1 cellular context compared by ENCODE assay signal in genomic region chr18:9924371-9924943, GRCh38.
TF ChIP-seq lines count a peak whose summit lies in the region.

No MANE protein-coding gene starts in this region.

TF ChIP-seq in K562, 482 proteins besides CTCF, POLR2A, EP300 and RAD21 (continued from another document and continues in another):
- TF ChIP-seq ZNF318 (IDR thresholded peaks at IDR 0.05; ENCODE audit: borderline replicate concordance in 1 of 2, low read depth in 1 of 2), result 0 out of 4 replicates have a peak, but pooled peaks of 1 of the 2 experiments have one; percentile 56
- TF ChIP-seq YBX1 (IDR thresholded peaks at IDR 0.05), result no peak
- no peak for TF ChIP-seq MXD1 (CRISPR knock-in tag; IDR thresholded peaks at IDR 0.05; ENCODE audit: borderline replicate concordance, poor library complexity, severe bottlenecking)
- TF ChIP-seq ZNF512 (tag; IDR thresholded peaks at IDR 0.05), result 0 out of 2 replicates have a peak, but pooled peaks have one; percentile 10
- TF ChIP-seq TOE1 (IDR thresholded peaks at IDR 0.05; ENCODE audit: borderline replicate concordance), result peak; percentile 54; the same call in 1 of the 2 replicates
- TF ChIP-seq TOE1 (CRISPR knock-in tag; IDR thresholded peaks at IDR 0.05; ENCODE audit: borderline replicate concordance, low read depth), result no peak
- TF ChIP-seq ZBTB49 (CRISPR knock-in tag; IDR thresholded peaks at IDR 0.05; ENCODE audit: borderline replicate concordance), result no peak
- TF ChIP-seq HNRNPL (IDR thresholded peaks at IDR 0.05; ENCODE audit: low read depth, low read length), result no peak
- TF ChIP-seq NKRF (IDR thresholded peaks at IDR 0.05; ENCODE audit: borderline replicate concordance), result no peak
- no peak for TF ChIP-seq TSHZ1 (CRISPR knock-in tag; IDR thresholded peaks at IDR 0.05)
- no peak for TF ChIP-seq ZHX1 (conservative IDR thresholded peaks at IDR 0.05; ENCODE audit: low read length)
- TF ChIP-seq KDM4B (IDR thresholded peaks at IDR 0.05; ENCODE audit: borderline replicate concordance in 2 of 2, low read depth in 1 of 2), result no peak
- TF ChIP-seq ZNF140 (CRISPR knock-in tag; IDR thresholded peaks at IDR 0.05), result no peak
- TF ChIP-seq TAF1 (IDR thresholded peaks at IDR 0.05; ENCODE audit: control insufficient read depth, extremely low read depth, insufficient read depth, low read length, severe bottlenecking), result no peak
- TF ChIP-seq CHCHD3 (CRISPR knock-in tag; IDR thresholded peaks at IDR 0.05), result no peak
- no peak for TF ChIP-seq MTA3 (IDR thresholded peaks at IDR 0.05; ENCODE audit: borderline replicate concordance)
- TF ChIP-seq NFXL1 (CRISPR knock-in tag; IDR thresholded peaks at IDR 0.05), result no peak
- no peak for TF ChIP-seq PBX2 (CRISPR knock-in tag; IDR thresholded peaks at IDR 0.05; ENCODE audit: low read depth)
- no peak for TF ChIP-seq PBX2 (tag; conservative IDR thresholded peaks at IDR 0.05; ENCODE audit: low read depth)
- no peak for TF ChIP-seq L3MBTL2 (IDR thresholded peaks at IDR 0.05)
- no peak for TF ChIP-seq PRMT5 (CRISPR knock-in tag; IDR thresholded peaks at IDR 0.05)
- no peak for TF ChIP-seq CSDE1 (IDR thresholded peaks at IDR 0.05)
- no peak for TF ChIP-seq ETS1 (conservative IDR thresholded peaks at IDR 0.05; ENCODE audit: control insufficient read depth, low read depth, low read length)
- TF ChIP-seq ELF1 (tag; IDR thresholded peaks at IDR 0.05), result no peak
